In the genomic region with DNA sequence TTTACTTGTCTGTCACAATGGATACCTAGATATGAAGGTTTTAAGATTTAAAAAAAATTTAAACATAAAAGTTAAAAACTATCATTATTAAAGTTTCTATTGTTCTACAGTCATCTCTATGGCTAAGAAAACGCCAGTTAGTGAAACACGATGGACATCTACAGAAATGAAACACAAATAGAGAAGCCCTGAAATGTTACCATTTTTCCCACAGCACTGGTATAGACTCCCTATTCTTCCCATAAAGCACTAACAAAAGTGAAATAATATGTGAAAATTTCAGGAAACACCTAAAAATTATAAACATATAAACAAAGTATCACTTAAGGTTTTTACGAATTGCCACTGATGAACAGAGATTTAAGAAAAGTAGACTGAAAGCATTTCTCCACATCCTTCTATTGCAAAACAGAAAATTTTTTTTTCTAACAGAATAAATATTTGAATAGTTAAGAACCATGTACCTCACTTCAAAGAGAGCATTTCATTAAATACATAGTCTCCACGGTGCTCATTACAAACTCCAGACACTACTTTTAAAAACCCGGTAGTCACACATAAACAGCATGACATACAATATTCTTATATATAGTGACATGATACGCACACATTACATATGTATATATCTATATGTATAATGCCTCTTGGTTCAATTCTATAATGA, we compare ENCODE assay signal across 1 cellular context.
TF ChIP-seq lines count a peak whose summit lies in the region.

No MANE protein-coding gene starts in this region.

TF ChIP-seq in HepG2, 621 proteins besides CTCF, POLR2A, EP300 and RAD21 (continued from another document and continues in another):
- TF ChIP-seq, protein P1, sequence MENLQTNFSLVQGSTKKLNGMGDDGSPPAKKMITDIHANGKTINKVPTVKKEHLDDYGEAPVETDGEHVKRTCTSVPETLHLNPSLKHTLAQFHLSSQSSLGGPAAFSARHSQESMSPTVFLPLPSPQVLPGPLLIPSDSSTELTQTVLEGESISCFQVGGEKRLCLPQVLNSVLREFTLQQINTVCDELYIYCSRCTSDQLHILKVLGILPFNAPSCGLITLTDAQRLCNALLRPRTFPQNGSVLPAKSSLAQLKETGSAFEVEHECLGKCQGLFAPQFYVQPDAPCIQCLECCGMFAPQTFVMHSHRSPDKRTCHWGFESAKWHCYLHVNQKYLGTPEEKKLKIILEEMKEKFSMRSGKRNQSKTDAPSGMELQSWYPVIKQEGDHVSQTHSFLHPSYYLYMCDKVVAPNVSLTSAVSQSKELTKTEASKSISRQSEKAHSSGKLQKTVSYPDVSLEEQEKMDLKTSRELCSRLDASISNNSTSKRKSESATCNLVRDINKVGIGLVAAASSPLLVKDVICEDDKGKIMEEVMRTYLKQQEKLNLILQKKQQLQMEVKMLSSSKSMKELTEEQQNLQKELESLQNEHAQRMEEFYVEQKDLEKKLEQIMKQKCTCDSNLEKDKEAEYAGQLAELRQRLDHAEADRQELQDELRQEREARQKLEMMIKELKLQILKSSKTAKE (CRISPR knock-in tag; IDR thresholded peaks at IDR 0.05; ENCODE audit: borderline replicate concordance), result no peak
- TF ChIP-seq ZNF816 (CRISPR knock-in tag; IDR thresholded peaks at IDR 0.05; ENCODE audit: borderline replicate concordance) (no peak), PAF1 (CRISPR knock-in tag; IDR thresholded peaks at IDR 0.05) (no peak), HDAC6 (IDR thresholded peaks at IDR 0.05; ENCODE audit: low read depth, low read length) (no peak), TBX2 (CRISPR knock-in tag; IDR thresholded peaks at IDR 0.05; ENCODE audit: borderline replicate concordance) (no peak), ZNF879 (CRISPR knock-in tag; IDR thresholded peaks at IDR 0.05) (no peak), POGZ (CRISPR knock-in tag; IDR thresholded peaks at IDR 0.05) (peak; percentile 30; the same call in 1 of the 2 replicates), TCF12 (IDR thresholded peaks at IDR 0.05) (no peak), TCF12 (CRISPR knock-in tag; IDR thresholded peaks at IDR 0.05) (peak; percentile 25; the same call in 1 of the 2 replicates), ZNF678 (CRISPR knock-in tag; IDR thresholded peaks at IDR 0.05) (no peak), U2AF2 (IDR thresholded peaks at IDR 0.05; ENCODE audit: low read depth, low read length) (no peak), ZNF350 (CRISPR knock-in tag; IDR thresholded peaks at IDR 0.05; ENCODE audit: borderline replicate concordance, low read depth) (no peak), ZBTB20 (CRISPR knock-in tag; IDR thresholded peaks at IDR 0.05; ENCODE audit: borderline replicate concordance, low read depth) (peak; percentile 61; the same call in 1 of the 2 replicates), ETV5 (CRISPR knock-in tag; IDR thresholded peaks at IDR 0.05; ENCODE audit: borderline replicate concordance) (no peak), ZNF136 (CRISPR knock-in tag; IDR thresholded peaks at IDR 0.05; ENCODE audit: low read depth) (no peak; the same call in 1 of the 2 replicates), HNRNPL (IDR thresholded peaks at IDR 0.05; ENCODE audit: low read depth, low read length) (no peak), ZNF556 (CRISPR knock-in tag; IDR thresholded peaks at IDR 0.05; ENCODE audit: borderline replicate concordance) (no peak)
- TF ChIP-seq, protein P2, sequence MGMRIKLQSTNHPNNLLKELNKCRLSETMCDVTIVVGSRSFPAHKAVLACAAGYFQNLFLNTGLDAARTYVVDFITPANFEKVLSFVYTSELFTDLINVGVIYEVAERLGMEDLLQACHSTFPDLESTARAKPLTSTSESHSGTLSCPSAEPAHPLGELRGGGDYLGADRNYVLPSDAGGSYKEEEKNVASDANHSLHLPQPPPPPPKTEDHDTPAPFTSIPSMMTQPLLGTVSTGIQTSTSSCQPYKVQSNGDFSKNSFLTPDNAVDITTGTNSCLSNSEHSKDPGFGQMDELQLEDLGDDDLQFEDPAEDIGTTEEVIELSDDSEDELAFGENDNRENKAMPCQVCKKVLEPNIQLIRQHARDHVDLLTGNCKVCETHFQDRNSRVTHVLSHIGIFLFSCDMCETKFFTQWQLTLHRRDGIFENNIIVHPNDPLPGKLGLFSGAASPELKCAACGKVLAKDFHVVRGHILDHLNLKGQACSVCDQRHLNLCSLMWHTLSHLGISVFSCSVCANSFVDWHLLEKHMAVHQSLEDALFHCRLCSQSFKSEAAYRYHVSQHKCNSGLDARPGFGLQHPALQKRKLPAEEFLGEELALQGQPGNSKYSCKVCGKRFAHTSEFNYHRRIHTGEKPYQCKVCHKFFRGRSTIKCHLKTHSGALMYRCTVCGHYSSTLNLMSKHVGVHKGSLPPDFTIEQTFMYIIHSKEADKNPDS (CRISPR knock-in tag; IDR thresholded peaks at IDR 0.05), result no peak
- TF ChIP-seq, protein P3, sequence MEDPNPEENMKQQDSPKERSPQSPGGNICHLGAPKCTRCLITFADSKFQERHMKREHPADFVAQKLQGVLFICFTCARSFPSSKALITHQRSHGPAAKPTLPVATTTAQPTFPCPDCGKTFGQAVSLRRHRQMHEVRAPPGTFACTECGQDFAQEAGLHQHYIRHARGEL (CRISPR knock-in tag; IDR thresholded peaks at IDR 0.05), result no peak
- TF ChIP-seq, protein P4, sequence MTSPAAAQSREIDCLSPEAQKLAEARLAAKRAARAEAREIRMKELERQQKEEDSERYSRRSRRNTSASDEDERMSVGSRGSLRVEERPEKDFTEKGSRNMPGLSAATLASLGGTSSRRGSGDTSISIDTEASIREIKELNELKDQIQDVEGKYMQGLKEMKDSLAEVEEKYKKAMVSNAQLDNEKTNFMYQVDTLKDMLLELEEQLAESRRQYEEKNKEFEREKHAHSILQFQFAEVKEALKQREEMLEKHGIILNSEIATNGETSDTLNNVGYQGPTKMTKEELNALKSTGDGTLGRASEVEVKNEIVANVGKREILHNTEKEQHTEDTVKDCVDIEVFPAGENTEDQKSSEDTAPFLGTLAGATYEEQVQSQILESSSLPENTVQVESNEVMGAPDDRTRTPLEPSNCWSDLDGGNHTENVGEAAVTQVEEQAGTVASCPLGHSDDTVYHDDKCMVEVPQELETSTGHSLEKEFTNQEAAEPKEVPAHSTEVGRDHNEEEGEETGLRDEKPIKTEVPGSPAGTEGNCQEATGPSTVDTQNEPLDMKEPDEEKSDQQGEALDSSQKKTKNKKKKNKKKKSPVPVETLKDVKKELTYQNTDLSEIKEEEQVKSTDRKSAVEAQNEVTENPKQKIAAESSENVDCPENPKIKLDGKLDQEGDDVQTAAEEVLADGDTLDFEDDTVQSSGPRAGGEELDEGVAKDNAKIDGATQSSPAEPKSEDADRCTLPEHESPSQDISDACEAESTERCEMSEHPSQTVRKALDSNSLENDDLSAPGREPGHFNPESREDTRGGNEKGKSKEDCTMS (CRISPR knock-in tag; conservative IDR thresholded peaks at IDR 0.05), result no peak
- TF ChIP-seq, protein P5, sequence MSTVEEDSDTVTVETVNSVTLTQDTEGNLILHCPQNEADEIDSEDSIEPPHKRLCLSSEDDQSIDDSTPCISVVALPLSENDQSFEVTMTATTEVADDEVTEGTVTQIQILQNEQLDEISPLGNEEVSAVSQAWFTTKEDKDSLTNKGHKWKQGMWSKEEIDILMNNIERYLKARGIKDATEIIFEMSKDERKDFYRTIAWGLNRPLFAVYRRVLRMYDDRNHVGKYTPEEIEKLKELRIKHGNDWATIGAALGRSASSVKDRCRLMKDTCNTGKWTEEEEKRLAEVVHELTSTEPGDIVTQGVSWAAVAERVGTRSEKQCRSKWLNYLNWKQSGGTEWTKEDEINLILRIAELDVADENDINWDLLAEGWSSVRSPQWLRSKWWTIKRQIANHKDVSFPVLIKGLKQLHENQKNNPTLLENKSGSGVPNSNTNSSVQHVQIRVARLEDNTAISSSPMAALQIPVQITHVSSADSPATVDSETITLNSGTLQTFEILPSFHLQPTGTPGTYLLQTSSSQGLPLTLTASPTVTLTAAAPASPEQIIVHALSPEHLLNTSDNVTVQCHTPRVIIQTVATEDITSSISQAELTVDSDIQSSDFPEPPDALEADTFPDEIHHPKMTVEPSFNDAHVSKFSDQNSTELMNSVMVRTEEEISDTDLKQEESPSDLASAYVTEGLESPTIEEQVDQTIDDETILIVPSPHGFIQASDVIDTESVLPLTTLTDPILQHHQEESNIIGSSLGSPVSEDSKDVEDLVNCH (CRISPR knock-in tag; IDR thresholded peaks at IDR 0.05), result no peak
- TF ChIP-seq, protein P6, sequence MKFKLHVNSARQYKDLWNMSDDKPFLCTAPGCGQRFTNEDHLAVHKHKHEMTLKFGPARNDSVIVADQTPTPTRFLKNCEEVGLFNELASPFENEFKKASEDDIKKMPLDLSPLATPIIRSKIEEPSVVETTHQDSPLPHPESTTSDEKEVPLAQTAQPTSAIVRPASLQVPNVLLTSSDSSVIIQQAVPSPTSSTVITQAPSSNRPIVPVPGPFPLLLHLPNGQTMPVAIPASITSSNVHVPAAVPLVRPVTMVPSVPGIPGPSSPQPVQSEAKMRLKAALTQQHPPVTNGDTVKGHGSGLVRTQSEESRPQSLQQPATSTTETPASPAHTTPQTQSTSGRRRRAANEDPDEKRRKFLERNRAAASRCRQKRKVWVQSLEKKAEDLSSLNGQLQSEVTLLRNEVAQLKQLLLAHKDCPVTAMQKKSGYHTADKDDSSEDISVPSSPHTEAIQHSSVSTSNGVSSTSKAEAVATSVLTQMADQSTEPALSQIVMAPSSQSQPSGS (CRISPR knock-in tag; IDR thresholded peaks at IDR 0.05), result no peak; the same call in 1 of the 2 replicates
- TF ChIP-seq, protein P7, sequence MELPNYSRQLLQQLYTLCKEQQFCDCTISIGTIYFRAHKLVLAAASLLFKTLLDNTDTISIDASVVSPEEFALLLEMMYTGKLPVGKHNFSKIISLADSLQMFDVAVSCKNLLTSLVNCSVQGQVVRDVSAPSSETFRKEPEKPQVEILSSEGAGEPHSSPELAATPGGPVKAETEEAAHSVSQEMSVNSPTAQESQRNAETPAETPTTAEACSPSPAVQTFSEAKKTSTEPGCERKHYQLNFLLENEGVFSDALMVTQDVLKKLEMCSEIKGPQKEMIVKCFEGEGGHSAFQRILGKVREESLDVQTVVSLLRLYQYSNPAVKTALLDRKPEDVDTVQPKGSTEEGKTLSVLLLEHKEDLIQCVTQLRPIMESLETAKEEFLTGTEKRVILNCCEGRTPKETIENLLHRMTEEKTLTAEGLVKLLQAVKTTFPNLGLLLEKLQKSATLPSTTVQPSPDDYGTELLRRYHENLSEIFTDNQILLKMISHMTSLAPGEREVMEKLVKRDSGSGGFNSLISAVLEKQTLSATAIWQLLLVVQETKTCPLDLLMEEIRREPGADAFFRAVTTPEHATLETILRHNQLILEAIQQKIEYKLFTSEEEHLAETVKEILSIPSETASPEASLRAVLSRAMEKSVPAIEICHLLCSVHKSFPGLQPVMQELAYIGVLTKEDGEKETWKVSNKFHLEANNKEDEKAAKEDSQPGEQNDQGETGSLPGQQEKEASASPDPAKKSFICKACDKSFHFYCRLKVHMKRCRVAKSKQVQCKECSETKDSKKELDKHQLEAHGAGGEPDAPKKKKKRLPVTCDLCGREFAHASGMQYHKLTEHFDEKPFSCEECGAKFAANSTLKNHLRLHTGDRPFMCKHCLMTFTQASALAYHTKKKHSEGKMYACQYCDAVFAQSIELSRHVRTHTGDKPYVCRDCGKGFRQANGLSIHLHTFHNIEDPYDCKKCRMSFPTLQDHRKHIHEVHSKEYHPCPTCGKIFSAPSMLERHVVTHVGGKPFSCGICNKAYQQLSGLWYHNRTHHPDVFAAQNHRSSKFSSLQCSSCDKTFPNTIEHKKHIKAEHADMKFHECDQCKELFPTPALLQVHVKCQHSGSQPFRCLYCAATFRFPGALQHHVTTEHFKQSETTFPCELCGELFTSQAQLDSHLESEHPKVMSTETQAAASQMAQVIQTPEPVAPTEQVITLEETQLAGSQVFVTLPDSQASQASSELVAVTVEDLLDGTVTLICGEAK (IDR thresholded peaks at IDR 0.05), result no peak
- TF ChIP-seq, protein P7 (CRISPR knock-in tag; IDR thresholded peaks at IDR 0.05), result no peak
- TF ChIP-seq, protein P8, sequence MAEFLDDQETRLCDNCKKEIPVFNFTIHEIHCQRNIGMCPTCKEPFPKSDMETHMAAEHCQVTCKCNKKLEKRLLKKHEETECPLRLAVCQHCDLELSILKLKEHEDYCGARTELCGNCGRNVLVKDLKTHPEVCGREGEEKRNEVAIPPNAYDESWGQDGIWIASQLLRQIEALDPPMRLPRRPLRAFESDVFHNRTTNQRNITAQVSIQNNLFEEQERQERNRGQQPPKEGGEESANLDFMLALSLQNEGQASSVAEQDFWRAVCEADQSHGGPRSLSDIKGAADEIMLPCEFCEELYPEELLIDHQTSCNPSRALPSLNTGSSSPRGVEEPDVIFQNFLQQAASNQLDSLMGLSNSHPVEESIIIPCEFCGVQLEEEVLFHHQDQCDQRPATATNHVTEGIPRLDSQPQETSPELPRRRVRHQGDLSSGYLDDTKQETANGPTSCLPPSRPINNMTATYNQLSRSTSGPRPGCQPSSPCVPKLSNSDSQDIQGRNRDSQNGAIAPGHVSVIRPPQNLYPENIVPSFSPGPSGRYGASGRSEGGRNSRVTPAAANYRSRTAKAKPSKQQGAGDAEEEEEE (CRISPR knock-in tag; IDR thresholded peaks at IDR 0.05; ENCODE audit: borderline replicate concordance), result no peak
- TF ChIP-seq, protein P9, sequence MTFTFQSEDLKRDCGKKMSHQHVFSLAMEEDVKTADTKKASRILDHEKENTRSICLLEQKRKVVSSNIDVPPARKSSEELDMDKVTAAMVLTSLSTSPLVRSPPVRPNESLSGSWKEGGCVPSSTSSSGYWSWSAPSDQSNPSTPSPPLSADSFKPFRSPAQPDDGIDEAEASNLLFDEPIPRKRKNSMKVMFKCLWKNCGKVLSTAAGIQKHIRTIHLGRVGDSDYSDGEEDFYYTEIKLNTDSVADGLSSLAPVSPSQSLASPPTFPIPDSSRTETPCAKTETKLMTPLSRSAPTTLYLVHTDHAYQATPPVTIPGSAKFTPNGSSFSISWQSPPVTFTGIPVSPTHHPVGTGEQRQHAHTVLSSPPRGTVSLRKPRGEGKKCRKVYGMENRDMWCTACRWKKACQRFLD (CRISPR knock-in tag; IDR thresholded peaks at IDR 0.05; ENCODE audit: borderline replicate concordance), result no peak
